Comparison of ENCODE assay signal across 15 cellular contexts in genomic region chr22:45125198-45125597, GRCh38. TPM values are rescaled to one million over a fixed set of nuclear protein-coding genes. Genes with fewer than 3 reads are reported as not detected.
DNase-seq lines count a peak whose midpoint lies in the region; ATAC-seq and TF ChIP-seq lines count a peak whose summit lies in the region.
"Had no signal": no experiment of that assay in that cellular context is flagged by ENCODE, and none has a peak within 500 bp of the region (broad histone marks: within the 10 kb centered on the region; RNA-seq: fewer than 3 reads in every experiment).

No MANE protein-coding gene starts in this region.

- no peak overlapping the region for H3K4me2 ChIP-seq in GM23338
- H3K4me2 ChIP-seq: KMS-11 had no signal

- no peaks in the 10 kb centered on the region; the same call in 1 of the 2 replicates for H3K9me2 ChIP-seq in GM23338 (ENCODE audit: insufficient read depth)

- H3K27ac Mint-ChIP-seq in GM23338: no peak overlapping the region
- H3K27ac Mint-ChIP-seq: CD8-positive, alpha-beta T cell had no signal

- H3K27ac ChIP-seq in GM23338 (ENCODE audit: low read depth): no peak overlapping the region
- H3K27ac ChIP-seq in brain microvascular endothelial cell: no peak overlapping the region
- H3K27ac ChIP-seq: KMS-11, SK-N-MC, tibial nerve had no signal

- H2AFZ ChIP-seq in GM23338: peak overlapping the region; percentile 49

- peaks cover 7% of the 10 kb centered on the region for H3K27me3 Mint-ChIP-seq in GM23338 (ENCODE audit: insufficient read depth, low read depth, poor library complexity)

- H3K36me3 Mint-ChIP-seq in GM23338 (ENCODE audit: low read depth): no peaks in the 10 kb centered on the region
- H3K36me3 Mint-ChIP-seq: CD8-positive, alpha-beta T cell had no signal

- H3K9me3 Mint-ChIP-seq in GM23338: no peaks in the 10 kb centered on the region
- H3K9me3 Mint-ChIP-seq: CD8-positive, alpha-beta T cell had no signal

- H3K79me2 ChIP-seq in GM23338 (replicated peaks; ENCODE audit: insufficient read depth): no peaks in the 10 kb centered on the region

- no peaks in the 10 kb centered on the region for H3K36me3 ChIP-seq in GM23338 (ENCODE audit: insufficient read depth)
- no peaks in the 10 kb centered on the region for H3K36me3 ChIP-seq in brain microvascular endothelial cell (replicated peaks)
- H3K36me3 ChIP-seq: tibial nerve had no signal

- H3K27me3 ChIP-seq in GM23338 (ENCODE audit: insufficient read depth) (no peaks in the 10 kb centered on the region), brain microvascular endothelial cell (replicated peaks) (peaks cover 4% of the 10 kb centered on the region)
- H3K27me3 ChIP-seq: tibial nerve had no signal

- H3F3A ChIP-seq in GM23338 (replicated peaks; ENCODE audit: low read depth): peaks cover 2% of the 10 kb centered on the region; the same call in 1 of the 2 replicates

- peak; percentile 54 for ATAC-seq in GM23338
- ATAC-seq in HG03039 (IDR thresholded peaks at IDR 0.05; ENCODE audit: unreplicated experiment): no peak
- ATAC-seq in HG02870 (IDR thresholded peaks at IDR 0.05; ENCODE audit: unreplicated experiment): no peak
- ATAC-seq: CD8-positive, alpha-beta T cell had no signal

- in situ Hi-C loops in brain microvascular endothelial cell (cut with HindIII; ENCODE audit: low pct_ligation_motif_present, low sequenced_read_pairs): no loop called here

- H3K4me3 Mint-ChIP-seq in GM23338: no peak overlapping the region
- H3K4me3 Mint-ChIP-seq: CD8-positive, alpha-beta T cell had no signal

- DNase-seq in GM23338 (ENCODE audit: low spot score) (no peak), brain microvascular endothelial cell (peak; percentile 46), kidney tubule cell (ENCODE audit: low spot score) (peak; percentile 30), smooth muscle cell of the brain vasculature (ENCODE audit: low read depth, low spot score) (peak; percentile 1), H4 (ENCODE audit: low spot score) (no peak), LoVo (ENCODE audit: low spot score) (no peak)
- DNase-seq: activated CD8-positive, alpha-beta memory T cell treated with anti-CD3 and anti-CD28 coated beads for 24 hours; CD8-positive, alpha-beta T cell; NCI-H1436 treated with DMSO at 0.1 percent for 48 hours; stimulated activated CD4-positive, alpha-beta T cell treated with anti-CD3 and anti-CD28 coated beads, Interleukin-2, amount 100 ng/mL, for 24 hours had no signal

- H3K4me1 Mint-ChIP-seq in GM23338: peaks cover 18% of the 10 kb centered on the region

- no peaks in the 10 kb centered on the region for H4K20me1 ChIP-seq in GM23338 (replicated peaks; ENCODE audit: insufficient read depth)

- peaks cover 7% of the 10 kb centered on the region for H3K4me1 ChIP-seq in GM23338 (ENCODE audit: insufficient read depth)
- H3K4me1 ChIP-seq: tibial nerve had no signal

- TF ChIP-seq CTCF in GM23338 (conservative IDR thresholded peaks at IDR 0.05; ENCODE audit: low read depth in 2 of 2): no peak
- TF ChIP-seq CTCF in brain microvascular endothelial cell (IDR thresholded peaks at IDR 0.05; ENCODE audit: low read depth, low read length, missing control alignments): no peak

- no peak overlapping the region for H3K4me3 ChIP-seq in GM23338
- H3K4me3 ChIP-seq in brain microvascular endothelial cell (ENCODE audit: low read depth, low read length): no peak overlapping the region
- H3K4me3 ChIP-seq: SK-N-MC, tibial nerve had no signal

TF ChIP-seq in GM23338, 12 proteins besides CTCF, POLR2A, EP300 and RAD21 (continues in another document):
- TF ChIP-seq REST (IDR thresholded peaks at IDR 0.05; ENCODE audit: unreplicated experiment): no peak
- no peak for TF ChIP-seq JUNB (IDR thresholded peaks at IDR 0.05; ENCODE audit: unreplicated experiment)
- TF ChIP-seq EZH2 (IDR thresholded peaks at IDR 0.05; ENCODE audit: low read depth, unreplicated experiment): no peak
- no peak for TF ChIP-seq POLR2AphosphoS5 (IDR thresholded peaks at IDR 0.05; ENCODE audit: low read depth)
- no peak for TF ChIP-seq EZH2phosphoT487 (IDR thresholded peaks at IDR 0.05; ENCODE audit: unreplicated experiment)
- TF ChIP-seq ZNF462 (CRISPR knock-in tag; IDR thresholded peaks at IDR 0.05): no peak

RNA-seq across cellular contexts. Expression of gene NUP50, which starts 38.5 kb away (rescaled TPM):
- total RNA-seq in GM23338 (2014; rRNA removed; shearing (Covaris generic)): 96.6 and 97.4 TPM in 2 replicates
- 43.7 and 45.9 TPM in 2 replicates for polyA plus RNA-seq in GM23338 (2016; fragmentation: Nextera tagmentation; extraction: Ambion mirVana)
- 32.1 and 34.6 TPM in 2 replicates for total RNA-seq in H4 (2014; rRNA removed; shearing (Covaris generic))

Comparison
In these comparisons a context has a peak if more than half of its experiments do, and no peak if none do; other contexts are left out.
1. DNase-seq: peak in brain microvascular endothelial cell (single experiment), kidney tubule cell (single experiment) and smooth muscle cell of the brain vasculature (single experiment); none in GM23338 (single experiment), H4 (single experiment) and LoVo (single experiment).